ENCODE assay signal across 1 cellular context in genomic region chr2:72837171-72837570, GRCh38.
TF ChIP-seq lines count a peak whose summit lies in the region.

No MANE protein-coding gene starts in this region.

TF ChIP-seq in IMR-90, 13 proteins besides CTCF, POLR2A, EP300 and RAD21:
- TF ChIP-seq FOS (IDR thresholded peaks at IDR 0.05; ENCODE audit: low read depth, low read length), result no peak; the same call in 1 of the 2 replicates
- TF ChIP-seq RFX5 (IDR thresholded peaks at IDR 0.05; ENCODE audit: low read depth, low read length), result no peak
- TF ChIP-seq CHD1 (IDR thresholded peaks at IDR 0.05; ENCODE audit: low read depth, low read length), result no peak
- no peak for TF ChIP-seq CEBPB (IDR thresholded peaks at IDR 0.05; ENCODE audit: low read depth, low read length)
- TF ChIP-seq USF2 (IDR thresholded peaks at IDR 0.05; ENCODE audit: low read depth, low read length), result no peak
- no peak for TF ChIP-seq ELK1 (IDR thresholded peaks at IDR 0.05; ENCODE audit: borderline replicate concordance, low read depth, low read length)
- no peak for TF ChIP-seq RCOR1 (IDR thresholded peaks at IDR 0.05; ENCODE audit: insufficient replicate concordance, low read length)
